ENCODE assay signal across 1 cellular context in the genomic region with DNA sequence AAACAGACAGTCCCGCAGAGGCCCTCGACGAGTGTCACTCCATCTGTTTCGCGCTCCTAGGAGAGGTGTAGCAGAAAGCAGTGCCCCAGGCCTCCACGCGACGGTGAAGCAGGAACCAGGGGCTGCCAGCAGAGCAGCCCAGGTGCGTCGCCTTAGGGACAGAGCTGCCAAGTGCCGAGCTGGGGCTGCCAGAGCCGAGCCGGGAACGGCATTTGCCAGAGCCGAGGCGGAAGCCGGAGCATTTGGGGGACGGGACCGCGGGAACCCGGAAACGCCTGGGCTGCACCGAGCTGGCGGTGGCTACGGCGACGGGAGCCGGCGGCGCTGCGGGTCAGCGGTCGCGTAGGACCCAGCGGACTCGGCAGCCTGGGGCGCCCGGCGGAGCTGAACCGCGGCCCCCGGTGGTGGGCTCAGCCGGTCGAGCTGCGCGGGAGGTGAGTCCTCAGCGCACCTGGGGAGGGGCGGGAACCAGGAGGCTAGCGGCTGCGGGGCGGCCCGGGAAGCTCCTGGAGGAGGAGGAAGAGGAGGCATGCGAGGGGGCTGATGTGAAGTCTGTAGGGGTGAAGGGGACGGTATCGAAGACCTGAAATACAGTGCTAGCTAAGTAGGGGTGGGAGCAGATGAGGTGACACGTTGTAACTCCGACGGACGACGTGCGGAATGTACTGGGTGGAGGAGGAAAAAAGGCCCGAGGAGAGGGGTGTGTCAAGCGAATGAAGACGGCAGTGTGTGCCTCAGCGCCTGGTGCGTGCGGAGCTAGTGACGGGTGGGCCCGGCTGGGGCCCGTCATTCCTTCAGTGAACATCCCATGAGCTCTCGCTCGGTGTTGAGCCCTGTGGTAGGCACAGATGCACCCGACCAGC.
A peak's percentile ranks its signal among the peaks of the same experiment; 100 is the strongest.
TF ChIP-seq lines count a peak whose summit lies in the region.

Gene SLC35A3, plus strand, starts transcription at position 268 of the 863 bp plus-strand sequence. CDS start 23,559 bp downstream, outside the sequence.

TF ChIP-seq in K562, 482 proteins besides CTCF, POLR2A, EP300 and RAD21 (continued from another document and continues in another):
- TF ChIP-seq CUX1 (CRISPR knock-in tag; IDR thresholded peaks at IDR 0.05) = no peak; the same call in 1 of the 2 replicates
- TF ChIP-seq RBFOX2 (IDR thresholded peaks at IDR 0.05; ENCODE audit: low read depth, low read length) = peak; percentile 91
- TF ChIP-seq E2F3 (CRISPR knock-in tag; IDR thresholded peaks at IDR 0.05) = peak; percentile 54; the same call in 1 of the 2 replicates
- no peak for TF ChIP-seq NBN (IDR thresholded peaks at IDR 0.05; ENCODE audit: low read depth)
- TF ChIP-seq TEAD2 (tag; IDR thresholded peaks at IDR 0.05) = no peak
- TF ChIP-seq ZNF175 (CRISPR knock-in tag; IDR thresholded peaks at IDR 0.05; ENCODE audit: low read depth) = no peak
- no peak for TF ChIP-seq POU5F1 (IDR thresholded peaks at IDR 0.05; ENCODE audit: borderline replicate concordance, low read depth, low read length, partially characterized antibody)
- no peak for TF ChIP-seq ZNF347 (CRISPR knock-in tag; IDR thresholded peaks at IDR 0.05; ENCODE audit: low read depth)
- 0 out of 4 replicates have a peak, but pooled peaks of 1 of the 2 experiments have one; percentile 38 for TF ChIP-seq TBL1XR1 (IDR thresholded peaks at IDR 0.05; ENCODE audit: low read length in 2 of 2)
- no peak for TF ChIP-seq GABPB2 (CRISPR knock-in tag; conservative IDR thresholded peaks at IDR 0.05)
- TF ChIP-seq SMAD3 (CRISPR knock-in tag; conservative IDR thresholded peaks at IDR 0.05) = no peak
- TF ChIP-seq, protein P1, sequence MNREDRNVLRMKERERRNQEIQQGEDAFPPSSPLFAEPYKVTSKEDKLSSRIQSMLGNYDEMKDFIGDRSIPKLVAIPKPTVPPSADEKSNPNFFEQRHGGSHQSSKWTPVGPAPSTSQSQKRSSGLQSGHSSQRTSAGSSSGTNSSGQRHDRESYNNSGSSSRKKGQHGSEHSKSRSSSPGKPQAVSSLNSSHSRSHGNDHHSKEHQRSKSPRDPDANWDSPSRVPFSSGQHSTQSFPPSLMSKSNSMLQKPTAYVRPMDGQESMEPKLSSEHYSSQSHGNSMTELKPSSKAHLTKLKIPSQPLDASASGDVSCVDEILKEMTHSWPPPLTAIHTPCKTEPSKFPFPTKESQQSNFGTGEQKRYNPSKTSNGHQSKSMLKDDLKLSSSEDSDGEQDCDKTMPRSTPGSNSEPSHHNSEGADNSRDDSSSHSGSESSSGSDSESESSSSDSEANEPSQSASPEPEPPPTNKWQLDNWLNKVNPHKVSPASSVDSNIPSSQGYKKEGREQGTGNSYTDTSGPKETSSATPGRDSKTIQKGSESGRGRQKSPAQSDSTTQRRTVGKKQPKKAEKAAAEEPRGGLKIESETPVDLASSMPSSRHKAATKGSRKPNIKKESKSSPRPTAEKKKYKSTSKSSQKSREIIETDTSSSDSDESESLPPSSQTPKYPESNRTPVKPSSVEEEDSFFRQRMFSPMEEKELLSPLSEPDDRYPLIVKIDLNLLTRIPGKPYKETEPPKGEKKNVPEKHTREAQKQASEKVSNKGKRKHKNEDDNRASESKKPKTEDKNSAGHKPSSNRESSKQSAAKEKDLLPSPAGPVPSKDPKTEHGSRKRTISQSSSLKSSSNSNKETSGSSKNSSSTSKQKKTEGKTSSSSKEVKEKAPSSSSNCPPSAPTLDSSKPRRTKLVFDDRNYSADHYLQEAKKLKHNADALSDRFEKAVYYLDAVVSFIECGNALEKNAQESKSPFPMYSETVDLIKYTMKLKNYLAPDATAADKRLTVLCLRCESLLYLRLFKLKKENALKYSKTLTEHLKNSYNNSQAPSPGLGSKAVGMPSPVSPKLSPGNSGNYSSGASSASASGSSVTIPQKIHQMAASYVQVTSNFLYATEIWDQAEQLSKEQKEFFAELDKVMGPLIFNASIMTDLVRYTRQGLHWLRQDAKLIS (CRISPR knock-in tag; IDR thresholded peaks at IDR 0.05) = no peak; the same call in none of the 2 replicates
- no peak for TF ChIP-seq MTF1 (CRISPR knock-in tag; IDR thresholded peaks at IDR 0.05; ENCODE audit: borderline replicate concordance)
- no peak for TF ChIP-seq SNIP1 (IDR thresholded peaks at IDR 0.05; ENCODE audit: low read depth)
- TF ChIP-seq, protein P2, sequence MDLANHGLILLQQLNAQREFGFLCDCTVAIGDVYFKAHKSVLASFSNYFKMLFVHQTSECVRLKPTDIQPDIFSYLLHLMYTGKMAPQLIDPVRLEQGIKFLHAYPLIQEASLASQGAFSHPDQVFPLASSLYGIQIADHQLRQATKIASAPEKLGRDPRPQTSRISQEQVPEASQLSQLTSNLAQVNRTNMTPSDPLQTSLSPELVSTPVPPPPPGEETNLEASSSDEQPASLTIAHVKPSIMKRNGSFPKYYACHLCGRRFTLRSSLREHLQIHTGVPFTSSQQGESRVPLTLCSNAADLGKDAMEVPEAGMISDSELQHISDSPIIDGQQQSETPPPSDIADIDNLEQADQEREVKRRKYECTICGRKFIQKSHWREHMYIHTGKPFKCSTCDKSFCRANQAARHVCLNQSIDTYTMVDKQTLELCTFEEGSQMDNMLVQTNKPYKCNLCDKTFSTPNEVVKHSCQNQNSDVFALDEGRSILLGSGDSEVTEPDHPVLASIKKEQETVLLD (IDR thresholded peaks at IDR 0.05) = no peak
- no peak for TF ChIP-seq TARDBP (IDR thresholded peaks at IDR 0.05)
- peak; percentile 97 for TF ChIP-seq NKRF (IDR thresholded peaks at IDR 0.05; ENCODE audit: borderline replicate concordance)
- no peak; the same call in 1 of the 2 replicates for TF ChIP-seq ZC3H4 (CRISPR knock-in tag; IDR thresholded peaks at IDR 0.05; ENCODE audit: borderline replicate concordance)
- TF ChIP-seq ILF3 (IDR thresholded peaks at IDR 0.05; ENCODE audit: borderline replicate concordance) = no peak
- no peak for TF ChIP-seq EGR1 (conservative IDR thresholded peaks at IDR 0.05)
- peak; percentile 31 for TF ChIP-seq PRDM10 (IDR thresholded peaks at IDR 0.05; ENCODE audit: partially characterized antibody)
- TF ChIP-seq ZNF121 (CRISPR knock-in tag; conservative IDR thresholded peaks at IDR 0.05) = no peak
- TF ChIP-seq ZBTB1 (CRISPR knock-in tag; IDR thresholded peaks at IDR 0.05; ENCODE audit: borderline replicate concordance, low read depth) = peak; percentile 51; the same call in 1 of the 2 replicates
- TF ChIP-seq MEIS2 (IDR thresholded peaks at IDR 0.05; ENCODE audit: partially characterized antibody) = no peak
- no peak for TF ChIP-seq OTX1 (CRISPR knock-in tag; IDR thresholded peaks at IDR 0.05)
- TF ChIP-seq, protein P3, sequence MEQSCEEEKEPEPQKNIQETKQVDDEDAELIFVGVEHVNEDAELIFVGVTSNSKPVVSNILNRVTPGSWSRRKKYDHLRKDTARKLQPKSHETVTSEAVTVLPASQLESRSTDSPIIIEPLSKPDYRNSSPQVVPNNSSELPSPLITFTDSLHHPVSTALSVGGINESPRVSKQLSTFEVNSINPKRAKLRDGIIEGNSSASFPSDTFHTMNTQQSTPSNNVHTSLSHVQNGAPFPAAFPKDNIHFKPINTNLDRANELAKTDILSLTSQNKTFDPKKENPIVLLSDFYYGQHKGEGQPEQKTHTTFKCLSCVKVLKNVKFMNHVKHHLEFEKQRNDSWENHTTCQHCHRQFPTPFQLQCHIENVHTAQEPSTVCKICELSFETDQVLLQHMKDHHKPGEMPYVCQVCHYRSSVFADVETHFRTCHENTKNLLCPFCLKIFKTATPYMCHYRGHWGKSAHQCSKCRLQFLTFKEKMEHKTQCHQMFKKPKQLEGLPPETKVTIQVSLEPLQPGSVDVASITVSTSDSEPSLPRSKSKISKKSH (CRISPR knock-in tag; IDR thresholded peaks at IDR 0.05) = no peak
- TF ChIP-seq ZNF263 (CRISPR knock-in tag; IDR thresholded peaks at IDR 0.05; ENCODE audit: borderline replicate concordance) = no peak
- TF ChIP-seq, protein P4, sequence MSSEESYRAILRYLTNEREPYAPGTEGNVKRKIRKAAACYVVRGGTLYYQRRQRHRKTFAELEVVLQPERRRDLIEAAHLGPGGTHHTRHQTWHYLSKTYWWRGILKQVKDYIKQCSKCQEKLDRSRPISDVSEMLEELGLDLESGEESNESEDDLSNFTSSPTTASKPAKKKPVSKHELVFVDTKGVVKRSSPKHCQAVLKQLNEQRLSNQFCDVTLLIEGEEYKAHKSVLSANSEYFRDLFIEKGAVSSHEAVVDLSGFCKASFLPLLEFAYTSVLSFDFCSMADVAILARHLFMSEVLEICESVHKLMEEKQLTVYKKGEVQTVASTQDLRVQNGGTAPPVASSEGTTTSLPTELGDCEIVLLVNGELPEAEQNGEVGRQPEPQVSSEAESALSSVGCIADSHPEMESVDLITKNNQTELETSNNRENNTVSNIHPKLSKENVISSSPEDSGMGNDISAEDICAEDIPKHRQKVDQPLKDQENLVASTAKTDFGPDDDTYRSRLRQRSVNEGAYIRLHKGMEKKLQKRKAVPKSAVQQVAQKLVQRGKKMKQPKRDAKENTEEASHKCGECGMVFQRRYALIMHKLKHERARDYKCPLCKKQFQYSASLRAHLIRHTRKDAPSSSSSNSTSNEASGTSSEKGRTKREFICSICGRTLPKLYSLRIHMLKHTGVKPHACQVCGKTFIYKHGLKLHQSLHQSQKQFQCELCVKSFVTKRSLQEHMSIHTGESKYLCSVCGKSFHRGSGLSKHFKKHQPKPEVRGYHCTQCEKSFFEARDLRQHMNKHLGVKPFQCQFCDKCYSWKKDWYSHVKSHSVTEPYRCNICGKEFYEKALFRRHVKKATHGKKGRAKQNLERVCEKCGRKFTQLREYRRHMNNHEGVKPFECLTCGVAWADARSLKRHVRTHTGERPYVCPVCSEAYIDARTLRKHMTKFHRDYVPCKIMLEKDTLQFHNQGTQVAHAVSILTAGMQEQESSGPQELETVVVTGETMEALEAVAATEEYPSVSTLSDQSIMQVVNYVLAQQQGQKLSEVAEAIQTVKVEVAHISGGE (CRISPR knock-in tag; IDR thresholded peaks at IDR 0.05) = peak; percentile 96 to 100 (median 97)
- TF ChIP-seq CBFA2T2 (conservative IDR thresholded peaks at IDR 0.05) = no peak
- TF ChIP-seq CREM (IDR thresholded peaks at IDR 0.05; ENCODE audit: low read depth) = peak; percentile 54
- TF ChIP-seq NFYB (IDR thresholded peaks at IDR 0.05; ENCODE audit: extremely low read depth, insufficient read length) = no peak
- TF ChIP-seq TCFL5 (CRISPR knock-in tag; conservative IDR thresholded peaks at IDR 0.05) = no peak
